ENCODE assay signal across 13 cellular contexts in genomic region chr11:118286545-118286944, GRCh38. TPM values are rescaled to one million over a fixed set of nuclear protein-coding genes. Genes with fewer than 3 reads are reported as not detected.
DNase-seq lines count a peak whose midpoint lies in the region; TF ChIP-seq lines count a peak whose summit lies in the region.
"Had no signal": no experiment of that assay in that cellular context is flagged by ENCODE, and none has a peak within 500 bp of the region (broad histone marks: within the 10 kb centered on the region; RNA-seq: fewer than 3 reads in every experiment).

No MANE protein-coding gene starts in this region.

- TF ChIP-seq CTCF in PC-9 (conservative IDR thresholded peaks at IDR 0.05) (no peak), testis (IDR thresholded peaks at IDR 0.05) (no peak), mesothelial cell of epicardium (IDR thresholded peaks at IDR 0.05; ENCODE audit: unreplicated experiment) (no peak)

- H3K27me3 ChIP-seq in PC-9 (ENCODE audit: insufficient read depth, low read depth) (no peaks in the 10 kb centered on the region), testis (no peaks in the 10 kb centered on the region)
- H3K27me3 ChIP-seq: BLaER1 treated with 17β-estradiol and CSF1 and Interleukin-3, amounts not matched to agents 10 nM and 100 nM had no signal

- H3K27me3 Mint-ChIP-seq in activated naive CD8-positive, alpha-beta T cell = no peaks in the 10 kb centered on the region
- H3K27me3 Mint-ChIP-seq in activated naive CD8-positive, alpha-beta T cell treated with anti-CD3 and anti-CD28 coated beads for 36 hours = no peaks in the 10 kb centered on the region
- peaks cover 29% of the 10 kb centered on the region for H3K27me3 Mint-ChIP-seq in mesothelial cell of epicardium (ENCODE audit: low read depth)

- H2AFZ ChIP-seq in PC-9 = no peak overlapping the region

- POLR2A ChIA-PET in PC-9 (lab: Charles Lee; ENCODE audit: unreplicated experiment) = interaction anchor here (0.6 kb wide), 1 partner anchor 22 kb away, joined by 4 read pairs; no protein-coding TSS in a partner anchor

- peaks cover 18% of the 10 kb centered on the region; the same call in 1 of the 2 replicates for H3F3A ChIP-seq in PC-9 (ENCODE audit: insufficient read depth, low read depth)

- H3K9me3 Mint-ChIP-seq in activated naive CD8-positive, alpha-beta T cell (ENCODE audit: low read depth) = peaks cover 1% of the 10 kb centered on the region
- H3K9me3 Mint-ChIP-seq in activated naive CD8-positive, alpha-beta T cell treated with anti-CD3 and anti-CD28 coated beads for 36 hours = peaks cover 2% of the 10 kb centered on the region
- peaks cover 8% of the 10 kb centered on the region for H3K9me3 Mint-ChIP-seq in mesothelial cell of epicardium

- H3K36me3 Mint-ChIP-seq in activated naive CD8-positive, alpha-beta T cell = no peaks in the 10 kb centered on the region
- peaks cover 2% of the 10 kb centered on the region for H3K36me3 Mint-ChIP-seq in activated naive CD8-positive, alpha-beta T cell treated with anti-CD3 and anti-CD28 coated beads for 36 hours
- H3K36me3 Mint-ChIP-seq in mesothelial cell of epicardium = no peaks in the 10 kb centered on the region
- H3K36me3 Mint-ChIP-seq: CD4-positive, CD25-positive, alpha-beta regulatory T cell had no signal

- no peak overlapping the region for H3K4me3 Mint-ChIP-seq in activated naive CD8-positive, alpha-beta T cell
- no peak overlapping the region for H3K4me3 Mint-ChIP-seq in activated naive CD8-positive, alpha-beta T cell treated with anti-CD3 and anti-CD28 coated beads for 36 hours
- H3K4me3 Mint-ChIP-seq in mesothelial cell of epicardium = no peak overlapping the region
- H3K4me3 Mint-ChIP-seq: CD4-positive, CD25-positive, alpha-beta regulatory T cell had no signal

- H3K4me3 ChIP-seq in PC-9 (no peak overlapping the region), testis (no peak overlapping the region)
- H3K4me3 ChIP-seq: BLaER1 treated with 17β-estradiol and CSF1 and Interleukin-3, amounts not matched to agents 10 nM and 100 nM had no signal

- H3K36me3 ChIP-seq in PC-9 (ENCODE audit: low read depth) (no peaks in the 10 kb centered on the region), testis (ENCODE audit: low read depth, missing control alignments) (no peaks in the 10 kb centered on the region)
- H3K36me3 ChIP-seq: BLaER1 treated with 17β-estradiol and CSF1 and Interleukin-3, amounts not matched to agents 10 nM and 100 nM had no signal

- H3K27ac Mint-ChIP-seq in activated naive CD8-positive, alpha-beta T cell = peak overlapping the region; percentile 89
- no peak overlapping the region for H3K27ac Mint-ChIP-seq in activated naive CD8-positive, alpha-beta T cell treated with anti-CD3 and anti-CD28 coated beads for 36 hours
- H3K27ac Mint-ChIP-seq in mesothelial cell of epicardium = no peak overlapping the region
- H3K27ac Mint-ChIP-seq: CD4-positive, CD25-positive, alpha-beta regulatory T cell had no signal

- intact Hi-C loops in PC-9 (cut with micrococcal nuclease; ENCODE audit: unreplicated experiment) = loop anchor here (2.0 kb wide), 1 partner anchor 34 kb away; the partner anchor contains the start of gene MPZL3
- intact Hi-C loops in testis (cut with DNase I; ENCODE audit: low total_unique reads) = no loop called here

- no peak for DNase-seq in activated naive CD8-positive, alpha-beta T cell treated with anti-CD3 and anti-CD28 coated beads for 36 hours
- DNase-seq in PC-9 (no peak), epithelial cell of prostate (ENCODE audit: low read depth, low spot score) (no peak), kidney tubule cell (ENCODE audit: low spot score) (peak; percentile 44), testis (no peak), mesothelial cell of epicardium (ENCODE audit: low spot score in 2 of 2, unreplicated experiment in 2 of 2) (no peak), epidermal melanocyte (ENCODE audit: insufficient read length, low spot score) (no peak)
- DNase-seq: CD4-positive, CD25-positive, alpha-beta regulatory T cell had no signal

- 80 to 86% methylated on average over 2 of the region's 2 CpGs for WGBS in testis, 2 donors

- peak overlapping the region; percentile 49 for H3K27ac ChIP-seq in PC-9
- H3K27ac ChIP-seq in epithelial cell of prostate = peak overlapping the region; percentile 58
- H3K27ac ChIP-seq in testis = no peak overlapping the region
- H3K27ac ChIP-seq: BLaER1 treated with 17β-estradiol and CSF1 and Interleukin-3, amounts not matched to agents 10 nM and 100 nM had no signal

- peaks cover 25% of the 10 kb centered on the region for H3K4me1 ChIP-seq in PC-9 (replicated peaks; ENCODE audit: insufficient read depth)
- H3K4me1 ChIP-seq in testis = no peaks in the 10 kb centered on the region

- no TSS peak for BruUV-seq in PC-9 (replicated peaks; lab: Mats Ljungman, UMichigan)

- no peaks in the 10 kb centered on the region for H3K9me3 ChIP-seq in PC-9 (ENCODE audit: insufficient read depth, low read depth)
- H3K9me3 ChIP-seq in testis = no peaks in the 10 kb centered on the region

- TF ChIP-seq POLR2A in testis (IDR thresholded peaks at IDR 0.05) = no peak

- H3K4me2 ChIP-seq in PC-9 = peak overlapping the region; percentile 56
- H3K4me2 ChIP-seq: BLaER1 treated with 17β-estradiol and CSF1 and Interleukin-3, amounts not matched to agents 10 nM and 100 nM had no signal

- H3K4me1 Mint-ChIP-seq in activated naive CD8-positive, alpha-beta T cell (ENCODE audit: low read depth) = peaks cover 62% of the 10 kb centered on the region
- H3K4me1 Mint-ChIP-seq in activated naive CD8-positive, alpha-beta T cell treated with anti-CD3 and anti-CD28 coated beads for 36 hours = peaks cover 52% of the 10 kb centered on the region
- H3K4me1 Mint-ChIP-seq in mesothelial cell of epicardium = peaks cover 2% of the 10 kb centered on the region

- H3K79me2 ChIP-seq in PC-9 (ENCODE audit: low read depth) = no peaks in the 10 kb centered on the region

- H3K9me2 ChIP-seq in PC-9 (ENCODE audit: insufficient read depth) = no peaks in the 10 kb centered on the region

- CTCF ChIA-PET in PC-9 (lab: Charles Lee) = no interaction called here

- no peaks in the 10 kb centered on the region for H4K20me1 ChIP-seq in PC-9 (ENCODE audit: insufficient read depth)
- H4K20me1 ChIP-seq: BLaER1 treated with 17β-estradiol and CSF1 and Interleukin-3, amounts not matched to agents 10 nM and 100 nM had no signal

RNA-seq across cellular contexts. Expression of gene CD3E, which starts 18.0 kb away (rescaled TPM):
- 100 to 1,000 TPM; 364 TPM for total RNA-seq in activated naive CD8-positive, alpha-beta T cell treated with anti-CD3 and anti-CD28 coated beads for 36 hours
- not detected in 2 replicates for total RNA-seq in PC-9 (2021)
- under 1 TPM in 1 of 2 donors, not detected in 1; 0.50 TPM for total RNA-seq in testis
- 6.1 TPM for polyA plus RNA-seq in testis (ENCODE audit: insufficient read depth, low read depth, low replicate concordance)
- not detected in 3 replicates for total RNA-seq in mesothelial cell of epicardium
- total RNA-seq: A172, G401, H4 had no signal

RNA-seq across cellular contexts. Expression of gene MPZL2, which starts 22.4 kb away (rescaled TPM):
- 10 to 100 TPM; 18.8 to 20.1 TPM for total RNA-seq in activated naive CD8-positive, alpha-beta T cell treated with anti-CD3 and anti-CD28 coated beads for 36 hours
- total RNA-seq in PC-9 (2021) = 39.4 and 43.1 TPM in 2 replicates
- total RNA-seq in testis = 1 to 10 TPM; 1.7 to 3.0 TPM
- polyA plus RNA-seq in testis (ENCODE audit: insufficient read depth, low read depth, low replicate concordance) = 4.2 TPM
- 32.3 to 36.9 TPM (median 32.8 TPM) in 3 replicates for total RNA-seq in mesothelial cell of epicardium
- total RNA-seq: A172, G401 had no signal

RNA-seq across cellular contexts. Expression of gene MPZL3, which starts 34.4 kb away (rescaled TPM):
- 10 to 100 TPM; 49.1 to 50.7 TPM for total RNA-seq in activated naive CD8-positive, alpha-beta T cell treated with anti-CD3 and anti-CD28 coated beads for 36 hours
- total RNA-seq in PC-9 (2021) (13.4 and 16.8 TPM in 2 replicates), testis (1 to 10 TPM; 2.4 to 3.2 TPM), mesothelial cell of epicardium (5.0 to 5.7 TPM (median 5.2 TPM) in 3 replicates)
- polyA plus RNA-seq in testis (ENCODE audit: insufficient read depth, low read depth, low replicate concordance) = 3.4 TPM
- total RNA-seq: G401 had no signal

RNA-seq across cellular contexts. Expression of gene CD3D, which starts 56.0 kb away (rescaled TPM):
- total RNA-seq in activated naive CD8-positive, alpha-beta T cell treated with anti-CD3 and anti-CD28 coated beads for 36 hours = 100 to 1,000 TPM; 341 to 350 TPM
- total RNA-seq in PC-9 (2021) (not detected in 2 replicates), testis (1 to 10 TPM in 1 of 2 donors, not detected in 1; 1.8 TPM), mesothelial cell of epicardium (not detected in 3 replicates)
- polyA plus RNA-seq in testis (ENCODE audit: insufficient read depth, low read depth, low replicate concordance) = 7.2 TPM
- total RNA-seq: A172, G401, H4 had no signal

RNA-seq across cellular contexts. Expression of gene CD3G, which starts 57.6 kb away (rescaled TPM):
- 100 to 1,000 TPM; 133 to 142 TPM for total RNA-seq in activated naive CD8-positive, alpha-beta T cell treated with anti-CD3 and anti-CD28 coated beads for 36 hours
- total RNA-seq in PC-9 (2021) (not detected in 2 replicates), testis (under 1 TPM; 0.08 to 0.99 TPM), mesothelial cell of epicardium (not detected in 3 replicates)
- polyA plus RNA-seq in testis (ENCODE audit: insufficient read depth, low read depth, low replicate concordance) = 0.88 TPM
- total RNA-seq: A172, G401, H4 had no signal

Comparison
In these comparisons a context has a peak if more than half of its experiments do, and no peak if none do; other contexts are left out.
1. H3K27ac ChIP-seq: peak in PC-9 (single experiment) and epithelial cell of prostate (single experiment); none in testis (0 of 2).
2. RNA of gene CD3E, which starts 18.0 kb away (total RNA-seq): 364 TPM in activated naive CD8-positive, alpha-beta T cell treated with anti-CD3 and anti-CD28 coated beads for 36 hours; 0.50 TPM in testis, not detected in PC-9 and not detected in mesothelial cell of epicardium; every median in the first group is over 100 times any median in the second.